Comparison of ENCODE assay signal across 9 cellular contexts in genomic region chr3:23685484-23686258, GRCh38.
DNase-seq lines count a peak whose midpoint lies in the region; ATAC-seq, FAIRE-seq and TF ChIP-seq lines count a peak whose summit lies in the region.
"Had no signal": no experiment of that assay in that cellular context is flagged by ENCODE, and none has a peak within 500 bp of the region (broad histone marks: within the 10 kb centered on the region; RNA-seq: fewer than 3 reads in every experiment).

No MANE protein-coding gene starts in this region.

- intact Hi-C loops in left ventricle myocardium inferior (cut with micrococcal nuclease): no loop called here

- H3K27ac Mint-ChIP-seq in HFFc6: peak overlapping the region; percentile 87
- H3K27ac Mint-ChIP-seq in activated T-helper 17 cell treated with anti-CD3 and anti-CD28 coated beads, Interleukin-2, amount 50 U/mL, for 72 hours: no peak overlapping the region

- H3K9me3 ChIP-seq in left ventricle myocardium inferior (replicated peaks): peaks cover 12% of the 10 kb centered on the region
- no peaks in the 10 kb centered on the region for H3K9me3 ChIP-seq in small intestine (ENCODE audit: control insufficient read depth, low read depth)

- H3K27me3 Mint-ChIP-seq in HFFc6 (ENCODE audit: insufficient read depth): no peaks in the 10 kb centered on the region
- no peaks in the 10 kb centered on the region for H3K27me3 Mint-ChIP-seq in activated T-helper 17 cell treated with anti-CD3 and anti-CD28 coated beads, Interleukin-2, amount 50 U/mL, for 72 hours

- TF ChIP-seq CTCF in AG09309 (IDR thresholded peaks at IDR 0.05; ENCODE audit: control insufficient read depth, insufficient read depth, low read depth, low read length, missing control alignments) (no peak), HFFc6 (IDR thresholded peaks at IDR 0.05) (no peak), left ventricle myocardium inferior (IDR thresholded peaks at IDR 0.05; ENCODE audit: borderline replicate concordance) (no peak)

- H3K4me1 ChIP-seq in left ventricle myocardium inferior (peaks cover 14% of the 10 kb centered on the region), small intestine (ENCODE audit: control insufficient read depth in 2 of 2, insufficient read depth in 1 of 2, low read depth in 1 of 2, low read length in 1 of 2) (peaks cover 0 to 9% of the 10 kb centered on the region in 2 donors)

- peak overlapping the region; percentile 60 for H3K4me3 Mint-ChIP-seq in HFFc6
- H3K4me3 Mint-ChIP-seq in activated T-helper 17 cell treated with anti-CD3 and anti-CD28 coated beads, Interleukin-2, amount 50 U/mL, for 72 hours: no peak overlapping the region

- H3K4me1 Mint-ChIP-seq in HFFc6 (ENCODE audit: low read depth): peaks cover 34% of the 10 kb centered on the region
- H3K4me1 Mint-ChIP-seq in activated T-helper 17 cell treated with anti-CD3 and anti-CD28 coated beads, Interleukin-2, amount 50 U/mL, for 72 hours: no peaks in the 10 kb centered on the region

- peaks cover 14% of the 10 kb centered on the region for H3K9me3 Mint-ChIP-seq in HFFc6
- no peaks in the 10 kb centered on the region for H3K9me3 Mint-ChIP-seq in activated T-helper 17 cell treated with anti-CD3 and anti-CD28 coated beads, Interleukin-2, amount 50 U/mL, for 72 hours

- no peak overlapping the region for H3K4me3 ChIP-seq in AG09309 (ENCODE audit: control insufficient read depth, low read depth, low read length)
- no peak overlapping the region for H3K4me3 ChIP-seq in left ventricle myocardium inferior
- H3K4me3 ChIP-seq in small intestine (ENCODE audit: low read depth in 1 of 2, low read length in 2 of 2): no peak overlapping the region

- peak; percentile 98 for DNase-seq in AG09309 (ENCODE audit: low read depth)
- DNase-seq in HFFc6: peak; percentile 99
- DNase-seq in left ventricle myocardium inferior: peak; percentile 32
- peak; percentile 98 for DNase-seq in small intestine

- H3K36me3 ChIP-seq in left ventricle myocardium inferior (no peaks in the 10 kb centered on the region), small intestine (ENCODE audit: control insufficient read depth in 2 of 2, insufficient read depth in 2 of 2, low read length in 2 of 2) (no peaks in the 10 kb centered on the region)

- H3K27me3 ChIP-seq in left ventricle myocardium inferior (ENCODE audit: low read depth): no peaks in the 10 kb centered on the region
- H3K27me3 ChIP-seq in small intestine (ENCODE audit: control insufficient read depth in 2 of 2, insufficient read depth in 2 of 2, low read length in 2 of 2): no peaks in the 10 kb centered on the region

- WGBS in small intestine, 3 donors: 23 to 56% (median 43%) methylated on average over 10 of the region's 10 CpGs

- peaks cover 13% of the 10 kb centered on the region for H3K36me3 Mint-ChIP-seq in HFFc6 (ENCODE audit: low read depth)
- no peaks in the 10 kb centered on the region for H3K36me3 Mint-ChIP-seq in activated T-helper 17 cell treated with anti-CD3 and anti-CD28 coated beads, Interleukin-2, amount 50 U/mL, for 72 hours (ENCODE audit: low read depth)

- peak; percentile 80 for ATAC-seq in activated T-helper 17 cell treated with anti-CD3 and anti-CD28 coated beads, Interleukin-2, amount 50 U/mL, for 72 hours (replicated peaks)
- ATAC-seq in GM19467 (IDR thresholded peaks at IDR 0.05; ENCODE audit: unreplicated experiment) (no peak), HG03045 (IDR thresholded peaks at IDR 0.05; ENCODE audit: unreplicated experiment) (no peak), HG02885 (IDR thresholded peaks at IDR 0.05; ENCODE audit: poor library complexity, unreplicated experiment) (no peak)

- H3K27ac ChIP-seq in left ventricle myocardium inferior (replicated peaks): no peak overlapping the region
- peak overlapping the region in 1 of 2 donors; percentile 29 for H3K27ac ChIP-seq in small intestine (ENCODE audit: low read depth in 1 of 2, low read length in 1 of 2)

- FAIRE-seq in small intestine (lab: Jason Lieb, UNC): no peak
- FAIRE-seq: colon had no signal

Comparison
In these comparisons a context has a peak if more than half of its experiments do, and no peak if none do; other contexts are left out.
1. DNase-seq: peak in every context shown above with its lines; median percentile 99 in HFFc6; 98 in AG09309; 98 in small intestine; 32 in left ventricle myocardium inferior.